20 cellular contexts compared by ENCODE assay signal in genomic region chr9:61673664-61674381, GRCh38.
A peak's percentile ranks its signal among the peaks of the same experiment; 100 is the strongest.
DNase-seq lines count a peak whose midpoint lies in the region; ATAC-seq and TF ChIP-seq lines count a peak whose summit lies in the region.
"Had no signal": no experiment of that assay in that cellular context is flagged by ENCODE, and none has a peak within 500 bp of the region (broad histone marks: within the 10 kb centered on the region; RNA-seq: fewer than 3 reads in every experiment).

No MANE protein-coding gene starts in this region.

- no peak overlapping the region for H3K4me3 ChIP-seq in right atrium auricular region
- H3K4me3 ChIP-seq: GM23338 had no signal

- ATAC-seq in Right ventricle myocardium inferior = no peak
- ATAC-seq in HG03439 (IDR thresholded peaks at IDR 0.05; ENCODE audit: unreplicated experiment) = no peak
- ATAC-seq: CD8-positive, alpha-beta T cell; GM23338; HCT116; Panc1 had no signal

- no peaks in the 10 kb centered on the region for H3K36me3 ChIP-seq in right atrium auricular region

- TF ChIP-seq CTCF in right atrium auricular region (IDR thresholded peaks at IDR 0.05) = no peak

- H3K27ac ChIP-seq in right atrium auricular region = no peak overlapping the region
- H3K27ac ChIP-seq: 22Rv1, HL-60 had no signal

- H3K4me1 ChIP-seq in right atrium auricular region = no peaks in the 10 kb centered on the region

- no peaks in the 10 kb centered on the region for H3K27me3 ChIP-seq in right atrium auricular region

- H3K9me3 ChIP-seq in right atrium auricular region = no peaks in the 10 kb centered on the region

- DNase-seq in NCI-H1105 treated with DMSO at 0.1 percent for 48 hours (lab: John Stamatoyannopoulos, UW) (peak; percentile 4), NCI-H1105 (lab: John Stamatoyannopoulos, UW) (no peak), right atrium auricular region (ENCODE audit: low spot score) (peak; percentile 42), Right ventricle myocardium inferior (ENCODE audit: missing footprints) (no peak), posterior vena cava (ENCODE audit: low spot score) (peak; percentile 70), DMS53 (lab: John Stamatoyannopoulos, UW) (no peak), NCI-H2171 treated with DMSO at 0.1 percent for 48 hours (lab: John Stamatoyannopoulos, UW) (no peak)
- DNase-seq: DMS79 treated with DMSO at 0.1 percent for 48 hours, Kasumi-1, MM.1S, NCI-H1092 treated with DMSO at 0.1 percent for 48 hours, NCI-H187 treated with DMSO at 0.1 percent for 48 hours, Right ventricle myocardium superior had no signal

- intact Hi-C loops in Right ventricle myocardium inferior (cut with DNase I) = no loop called here
- intact Hi-C loops in posterior vena cava (cut with DNase I) = no loop called here

Comparison
In these comparisons a context has a peak if more than half of its experiments do, and no peak if none do; other contexts are left out.
1. DNase-seq: peak in NCI-H1105 treated with DMSO at 0.1 percent for 48 hours (single experiment), right atrium auricular region (single experiment) and posterior vena cava (single experiment); none in NCI-H1105 (single experiment), Right ventricle myocardium inferior (single experiment), DMS53 (single experiment) and NCI-H2171 treated with DMSO at 0.1 percent for 48 hours (single experiment).